In genomic region chr3:49554639-49555265, GRCh38 we compare ENCODE assay signal across 8 cellular contexts. TPM values are rescaled to one million over a fixed set of nuclear protein-coding genes. Genes with fewer than 3 reads are reported as not detected.
DNase-seq lines count a peak whose midpoint lies in the region; ATAC-seq and TF ChIP-seq lines count a peak whose summit lies in the region.

No MANE protein-coding gene starts in this region.

- CTCF ChIA-PET in CD8-positive, alpha-beta memory T cell (lab: Charles Lee): interaction anchor here (1.2 to 4.1 kb wide), 3 partner anchors 15 to 119 kb away, joined by 3 to 54 read pairs (median 7); no protein-coding TSS in a partner anchor

- H3K4ac ChIP-seq in trophoblast cell (ENCODE audit: low read depth, low read length): no peak overlapping the region

- H3K9me3 ChIP-seq in CD8-positive, alpha-beta memory T cell (ENCODE audit: low read length): no peaks in the 10 kb centered on the region
- H3K9me3 ChIP-seq in trophoblast cell (ENCODE audit: insufficient read depth, low read depth, low read length): no peaks in the 10 kb centered on the region

- DNase-seq in CD8-positive, alpha-beta memory T cell: peak in 1 of 5 donors; percentile 54
- no peak for DNase-seq in activated T-cell treated with anti-CD3 and anti-CD28 coated beads, Interleukin-2, amount 50 U/mL, for 4 hours
- DNase-seq in foreskin keratinocyte (no peak), trophoblast cell (peak; percentile 7 to 64), HK-2 (ENCODE audit: unreplicated experiment) (no peak)
- no peak for DNase-seq in NK-92 treated with Interleukin-12 subunit alpha and Interleukin-12 subunit beta, amount 100 ng/mL, for 24 hours (lab: John Stamatoyannopoulos, UW)

- no peak overlapping the region for H3K23ac ChIP-seq in trophoblast cell (ENCODE audit: low read length)

- H3K4me3 ChIP-seq in CD8-positive, alpha-beta memory T cell (ENCODE audit: low read length): no peak overlapping the region
- H3K4me3 ChIP-seq in trophoblast cell (ENCODE audit: low read depth, low read length): peak overlapping the region; percentile 73

- H3K27ac Mint-ChIP-seq in CD8-positive, alpha-beta memory T cell: peak overlapping the region in 2 of 8 donors; percentile 62 to 63

- H2BK12ac ChIP-seq in trophoblast cell (ENCODE audit: low read length): no peak overlapping the region

- H4K8ac ChIP-seq in trophoblast cell (ENCODE audit: low read depth, low read length): no peak overlapping the region

- peak overlapping the region; percentile 31 for H3K9ac ChIP-seq in trophoblast cell (ENCODE audit: low read length)

- no peak overlapping the region for H3K14ac ChIP-seq in trophoblast cell (ENCODE audit: low read length)

- no peak overlapping the region for H4K12ac ChIP-seq in trophoblast cell (ENCODE audit: low read depth, low read length)

- H2AK5ac ChIP-seq in trophoblast cell (ENCODE audit: low read length): no peak overlapping the region

- H3K36me3 ChIP-seq in CD8-positive, alpha-beta memory T cell (ENCODE audit: insufficient read depth, low read length): no peaks in the 10 kb centered on the region
- H3K36me3 ChIP-seq in trophoblast cell (ENCODE audit: control insufficient read depth in 1 of 2, insufficient read depth in 2 of 2, low read length in 2 of 2): no peaks in the 10 kb centered on the region

- no peak for TF ChIP-seq RAD21 in Ishikawa (IDR thresholded peaks at IDR 0.05; ENCODE audit: low read depth)

- no peak overlapping the region for H3K27ac ChIP-seq in CD8-positive, alpha-beta memory T cell (ENCODE audit: low read depth, low read length)
- H3K27ac ChIP-seq in foreskin keratinocyte (no peak overlapping the region), trophoblast cell (ENCODE audit: low read depth, low read length) (no peak overlapping the region)

- no peak overlapping the region for H2BK120ac ChIP-seq in trophoblast cell (ENCODE audit: insufficient read depth, low read length, poor library complexity)

- peaks cover 0 to 5% (median 0%) of the 10 kb centered on the region in 5 donors for H3K9me3 Mint-ChIP-seq in CD8-positive, alpha-beta memory T cell
- peaks cover 6% of the 10 kb centered on the region for H3K9me3 Mint-ChIP-seq in activated T-cell treated with anti-CD3 and anti-CD28 coated beads, Interleukin-2, amount 50 U/mL, for 4 hours

- peaks cover 16 to 32% (median 29%) of the 10 kb centered on the region in 3 donors for H3K4me1 Mint-ChIP-seq in CD8-positive, alpha-beta memory T cell
- H3K4me1 Mint-ChIP-seq in activated T-cell treated with anti-CD3 and anti-CD28 coated beads, Interleukin-2, amount 50 U/mL, for 4 hours (ENCODE audit: low read depth): peaks cover 18% of the 10 kb centered on the region

- H3K18ac ChIP-seq in trophoblast cell (ENCODE audit: low read length): no peak overlapping the region

- no peak overlapping the region for H2BK5ac ChIP-seq in trophoblast cell (ENCODE audit: low read depth, low read length, poor library complexity)

- POLR2A ChIA-PET in CD8-positive, alpha-beta memory T cell (lab: Charles Lee): interaction anchor here (1.2 kb wide), 2 partner anchors 15 to 48 kb away, joined by 3 to 6 read pairs; no protein-coding TSS in a partner anchor

- H2AFZ ChIP-seq in trophoblast cell (ENCODE audit: insufficient read depth, low read length, poor library complexity): no peak overlapping the region

- peak overlapping the region; percentile 67 to 87 (median 75) for H3K4me3 Mint-ChIP-seq in CD8-positive, alpha-beta memory T cell
- peak overlapping the region; percentile 71 for H3K4me3 Mint-ChIP-seq in activated T-cell treated with anti-CD3 and anti-CD28 coated beads, Interleukin-2, amount 50 U/mL, for 4 hours

- peaks cover 9 to 37% of the 10 kb centered on the region in 2 donors for H3K27me3 Mint-ChIP-seq in CD8-positive, alpha-beta memory T cell
- peaks cover 51% of the 10 kb centered on the region for H3K27me3 Mint-ChIP-seq in activated T-cell treated with anti-CD3 and anti-CD28 coated beads, Interleukin-2, amount 50 U/mL, for 4 hours (ENCODE audit: low read depth)

- H3K4me1 ChIP-seq in CD8-positive, alpha-beta memory T cell (ENCODE audit: insufficient read depth, low read length): peaks cover 18% of the 10 kb centered on the region
- no peaks in the 10 kb centered on the region for H3K4me1 ChIP-seq in foreskin keratinocyte
- H3K4me1 ChIP-seq in trophoblast cell (ENCODE audit: control insufficient read depth in 1 of 2, insufficient read depth in 2 of 2, low read length in 2 of 2): peaks cover 8 to 10% of the 10 kb centered on the region in 2 experiments

- H3K36me3 Mint-ChIP-seq in CD8-positive, alpha-beta memory T cell: peaks cover 0 to 5% (median 0%) of the 10 kb centered on the region in 3 donors
- peaks cover 2% of the 10 kb centered on the region for H3K36me3 Mint-ChIP-seq in activated T-cell treated with anti-CD3 and anti-CD28 coated beads, Interleukin-2, amount 50 U/mL, for 4 hours (ENCODE audit: insufficient read depth)

- ATAC-seq in GM21515 (IDR thresholded peaks at IDR 0.05; ENCODE audit: unreplicated experiment) (peak; percentile 44), foreskin keratinocyte (peak; percentile 68)
- peak; percentile 77 to 81 for ATAC-seq in activated T-cell treated with anti-CD3 and anti-CD28 coated beads, Interleukin-2, amount 50 U/mL, for 4 hours

- no peak for TF ChIP-seq EP300 in Ishikawa (IDR thresholded peaks at IDR 0.05; ENCODE audit: borderline replicate concordance)

- no peaks in the 10 kb centered on the region for H3K27me3 ChIP-seq in CD8-positive, alpha-beta memory T cell (ENCODE audit: insufficient read depth, low read length, poor library complexity, severe bottlenecking)
- H3K27me3 ChIP-seq in foreskin keratinocyte: peaks cover 42% of the 10 kb centered on the region
- H3K27me3 ChIP-seq in trophoblast cell (ENCODE audit: insufficient read depth, low read length): peaks cover 6% of the 10 kb centered on the region

- H3K79me2 ChIP-seq in trophoblast cell (ENCODE audit: control insufficient read depth, insufficient read depth, low read length, poor library complexity): peaks cover 3% of the 10 kb centered on the region

- H3K4me2 ChIP-seq in trophoblast cell (ENCODE audit: low read length): peak overlapping the region; percentile 85

- TF ChIP-seq CTCF in foreskin keratinocyte (conservative IDR thresholded peaks at IDR 0.05): no peak

- no CpG with 5 or more reads among the region's 65 CpGs for WGBS in trophoblast cell (ENCODE audit: extremely low coverage, insufficient coverage, insufficient read length)

- peaks cover 7% of the 10 kb centered on the region for H3K79me1 ChIP-seq in trophoblast cell (ENCODE audit: low read length)

- no peak overlapping the region for H4K91ac ChIP-seq in trophoblast cell (ENCODE audit: low read depth, low read length)

TF ChIP-seq in Ishikawa, 13 proteins besides CTCF, POLR2A, EP300 and RAD21:
- TF ChIP-seq ZBTB7A (IDR thresholded peaks at IDR 0.05; ENCODE audit: low read depth) (0 out of 2 replicates have a peak, but pooled peaks have one; percentile 5), REST (IDR thresholded peaks at IDR 0.05; ENCODE audit: low read depth) (peak; percentile 86), EGR1 (IDR thresholded peaks at IDR 0.05) (no peak), TAF1 (IDR thresholded peaks at IDR 0.05; ENCODE audit: low read depth) (no peak), FOXM1 (IDR thresholded peaks at IDR 0.05; ENCODE audit: borderline replicate concordance, low read depth) (no peak), MAX (IDR thresholded peaks at IDR 0.05) (0 out of 2 replicates have a peak, but pooled peaks have one; percentile 36), CEBPB (IDR thresholded peaks at IDR 0.05) (no peak), TEAD4 (IDR thresholded peaks at IDR 0.05) (no peak), TCF12 (IDR thresholded peaks at IDR 0.05; ENCODE audit: low read depth) (no peak), CREB1 (IDR thresholded peaks at IDR 0.05; ENCODE audit: low read depth) (no peak)

RNA-seq across cellular contexts. Expression of gene BSN, which starts 0.5 kb away (rescaled TPM):
- under 1 TPM; 0.33 to 0.46 TPM for total RNA-seq in CD8-positive, alpha-beta memory T cell
- not detected for polyA plus RNA-seq in CD8-positive, alpha-beta memory T cell
- under 1 TPM; 0.30 to 0.86 (median 0.40) TPM for total RNA-seq in activated T-cell treated with anti-CD3 and anti-CD28 coated beads, Interleukin-2, amount 50 U/mL, for 4 hours
- 0.07 TPM in 2 replicates for total RNA-seq in foreskin keratinocyte
- polyA plus RNA-seq in foreskin keratinocyte: 0.02 and 0.03 TPM in 2 replicates
- polyA plus RNA-seq in trophoblast cell (2013): 0.29 and 0.34 TPM in 2 replicates

Comparison
In these comparisons a context has a peak if more than half of its experiments do, and no peak if none do; other contexts are left out.
1. DNase-seq: peak in trophoblast cell (2 of 2); none in activated T-cell treated with anti-CD3 and anti-CD28 coated beads, Interleukin-2, amount 50 U/mL, for 4 hours (single experiment), foreskin keratinocyte (0 of 2), HK-2 (single experiment) and NK-92 treated with Interleukin-12 subunit alpha and Interleukin-12 subunit beta, amount 100 ng/mL, for 24 hours (single experiment).
2. Peak in every context shown above with its lines, with median percentiles within 50 percentile points of each other: ATAC-seq.